In genomic region chr16:21301168-21301894, GRCh38 we compare ENCODE assay signal across 8 cellular contexts. TPM values are rescaled to one million over a fixed set of nuclear protein-coding genes. Genes with fewer than 3 reads are reported as not detected.
DNase-seq lines count a peak whose midpoint lies in the region; FAIRE-seq and TF ChIP-seq lines count a peak whose summit lies in the region.

No MANE protein-coding gene starts in this region.

- no peaks in the 10 kb centered on the region for H3K9me3 Mint-ChIP-seq in astrocyte (ENCODE audit: unreplicated experiment)

- H3K9ac ChIP-seq in astrocyte (ENCODE audit: low read length), result peak overlapping the region; percentile 66

- intact Hi-C loops in sigmoid colon (cut with DNase I), result loop anchor here (2.0 to 10.0 kb wide), 4 partner anchors 23 to 1366 kb away; partner anchors contain the start of gene CRYM

- H3K9me3 ChIP-seq in astrocyte (ENCODE audit: insufficient read depth, low read depth, low read length) (no peaks in the 10 kb centered on the region), hepatocyte (ENCODE audit: low read depth) (no peaks in the 10 kb centered on the region), sigmoid colon (no peaks in the 10 kb centered on the region)

- peaks cover 12% of the 10 kb centered on the region for H3K4me1 ChIP-seq in astrocyte (ENCODE audit: insufficient read depth, low read length)
- H3K4me1 ChIP-seq in hepatocyte (ENCODE audit: insufficient read depth), result no peaks in the 10 kb centered on the region
- peaks cover 0 to 20% (median 11%) of the 10 kb centered on the region in 4 donors for H3K4me1 ChIP-seq in sigmoid colon

- H4K20me1 ChIP-seq in astrocyte (ENCODE audit: insufficient read depth, low read length), result no peaks in the 10 kb centered on the region
- no peaks in the 10 kb centered on the region for H4K20me1 ChIP-seq in hepatocyte (ENCODE audit: insufficient read depth, poor library complexity, severe bottlenecking)

- TF ChIP-seq EP300 in sigmoid colon (IDR thresholded peaks at IDR 0.05), result no peak

- no peaks in the 10 kb centered on the region for H3K9me2 ChIP-seq in hepatocyte (replicated peaks; ENCODE audit: insufficient read depth)

- peak; percentile 43 for TF ChIP-seq CTCF in GM10266 (IDR thresholded peaks at IDR 0.05; ENCODE audit: control insufficient read depth, insufficient read depth, low read depth, missing control alignments)
- peak; percentile 56 for TF ChIP-seq CTCF in LNCaP clone FGC (IDR thresholded peaks at IDR 0.05; ENCODE audit: control insufficient read depth, extremely low read depth, insufficient read depth)
- no peak for TF ChIP-seq CTCF in astrocyte (IDR thresholded peaks at IDR 0.05; ENCODE audit: insufficient read depth, low read depth, low read length)
- peak; percentile 26 for TF ChIP-seq CTCF in hepatocyte (IDR thresholded peaks at IDR 0.05; ENCODE audit: poor library complexity)
- peak in 2 of 4 experiments; percentile 26 for TF ChIP-seq CTCF in sigmoid colon (IDR thresholded peaks at IDR 0.05)

- H3K27me3 ChIP-seq in H7 (ENCODE audit: control insufficient read depth, insufficient read depth, low read length) (peaks cover 44% of the 10 kb centered on the region), astrocyte (ENCODE audit: insufficient read depth, low read length) (no peaks in the 10 kb centered on the region), hepatocyte (no peaks in the 10 kb centered on the region), sigmoid colon (no peaks in the 10 kb centered on the region)

- no peaks in the 10 kb centered on the region for H3K79me2 ChIP-seq in astrocyte (ENCODE audit: insufficient read depth, low read length)
- no peaks in the 10 kb centered on the region for H3K79me2 ChIP-seq in hepatocyte

- 1% methylated on average over 34 of the region's 60 CpGs for WGBS in hepatocyte (ENCODE audit: low lambda C conversion rate, missing lambda C conversion rate)
- 0% methylated on average over 60 of the region's 60 CpGs for WGBS in sigmoid colon, 2 donors

- no peaks in the 10 kb centered on the region for H3K36me3 Mint-ChIP-seq in astrocyte (ENCODE audit: low read depth, unreplicated experiment)

- H3K27ac Mint-ChIP-seq in astrocyte (ENCODE audit: unreplicated experiment), result peak overlapping the region; percentile 73

- peak overlapping the region; percentile 95 for H2AFZ ChIP-seq in astrocyte (ENCODE audit: low read depth, low read length)
- peak overlapping the region; percentile 96 for H2AFZ ChIP-seq in hepatocyte

- peaks cover 3% of the 10 kb centered on the region for H3K27me3 Mint-ChIP-seq in astrocyte (ENCODE audit: low read depth, unreplicated experiment)

- peak in 1 of 2 donors; percentile 44 for TF ChIP-seq POLR2A in sigmoid colon (IDR thresholded peaks at IDR 0.05)

- H3K4me1 Mint-ChIP-seq in astrocyte (ENCODE audit: low read depth, unreplicated experiment), result peaks cover 15% of the 10 kb centered on the region

- DNase-seq in GM10266 (ENCODE audit: extremely low spot score) (peak; percentile 86), H7 (peak; percentile 91), LNCaP clone FGC (ENCODE audit: low read depth) (peak; percentile 38), SHP77 treated with DMSO at 0.1 percent for 48 hours (lab: John Stamatoyannopoulos, UW) (peak; percentile 60), astrocyte (ENCODE audit: low read depth) (peak; percentile 47), hepatocyte (ENCODE audit: low spot score) (peak; percentile 85), sigmoid colon (peak; percentile 88)
- no peak for DNase-seq in effector CD4-positive, alpha-beta T cell

- H3K4me3 ChIP-seq in H7 (ENCODE audit: insufficient read depth, low read depth, low read length), result peak overlapping the region; percentile 78
- H3K4me3 ChIP-seq in LNCaP clone FGC (ENCODE audit: low read depth, low read length), result peak overlapping the region; percentile 71
- H3K4me3 ChIP-seq in astrocyte (ENCODE audit: insufficient read depth, low read depth, low read length), result peak overlapping the region; percentile 70
- peak overlapping the region; percentile 28 for H3K4me3 ChIP-seq in hepatocyte
- H3K4me3 ChIP-seq in sigmoid colon, result peak overlapping the region; percentile 50 to 67 (median 63)

- H3K4me2 ChIP-seq in astrocyte (ENCODE audit: low read length), result peak overlapping the region; percentile 99
- H3K4me2 ChIP-seq in hepatocyte, result peak overlapping the region; percentile 87

- H3K27ac ChIP-seq in astrocyte (ENCODE audit: low read depth, low read length), result peak overlapping the region; percentile 37
- peak overlapping the region; percentile 68 for H3K27ac ChIP-seq in hepatocyte
- peak overlapping the region; percentile 81 to 89 (median 86) for H3K27ac ChIP-seq in sigmoid colon

- H3K36me3 ChIP-seq in H7 (replicated peaks; ENCODE audit: control insufficient read depth, insufficient read depth, low read length) (no peaks in the 10 kb centered on the region), astrocyte (ENCODE audit: insufficient read depth, low read length) (no peaks in the 10 kb centered on the region), hepatocyte (replicated peaks; ENCODE audit: insufficient read depth, low read depth) (no peaks in the 10 kb centered on the region), sigmoid colon (no peaks in the 10 kb centered on the region)

- no peak for FAIRE-seq in astrocyte (lab: Jason Lieb, UNC)

- H3K4me3 Mint-ChIP-seq in astrocyte (ENCODE audit: unreplicated experiment), result peak overlapping the region; percentile 91

RNA-seq across cellular contexts. Expression of gene CRYM, which starts 23.2 kb away (rescaled TPM):
- 7.1 and 7.6 TPM in 2 replicates for total RNA-seq in H7 (2014; rRNA removed; shearing (Covaris generic))
- total RNA-seq in astrocyte, result 0.34 and 0.50 TPM in 2 replicates
- 4.9 and 5.7 TPM in 2 replicates for total RNA-seq in hepatocyte
- 6.1 and 6.3 TPM in 2 replicates for polyA plus RNA-seq in hepatocyte
- total RNA-seq in sigmoid colon, result 1 to 10 TPM; 1.6 to 6.1 (median 4.6) TPM
- 10 to 100 TPM in 2 of 3 donors, 1 to 10 TPM in 1; 7.8 to 24.7 (median 19.8) TPM for polyA plus RNA-seq in sigmoid colon

Comparison
In these comparisons a context has a peak if more than half of its experiments do, and no peak if none do; other contexts are left out.
1. H3K4me3 ChIP-seq: peak in every context shown above with its lines; median percentile 78 in H7; 71 in LNCaP clone FGC; 70 in astrocyte; 63 in sigmoid colon; 28 in hepatocyte.